Comparison of ENCODE assay signal across 1 cellular context in genomic region chr12:56082967-56083366, GRCh38.
TF ChIP-seq lines count a peak whose summit lies in the region.

No MANE protein-coding gene starts in this region.

TF ChIP-seq in HepG2, 621 proteins besides CTCF, POLR2A, EP300 and RAD21 (continued from another document):
- TF ChIP-seq SNAPC4 (CRISPR knock-in tag; IDR thresholded peaks at IDR 0.05) (no peak), PTBP1 (IDR thresholded peaks at IDR 0.05; ENCODE audit: low read depth, low read length, poor library complexity, severe bottlenecking) (no peak), CCAR2 (optimal IDR thresholded peaks at IDR 0.05; ENCODE audit: low read depth, low read length) (peak; percentile 2), LCORL (IDR thresholded peaks at IDR 0.05) (no peak), LCORL (CRISPR knock-in tag; IDR thresholded peaks at IDR 0.05) (0 out of 2 replicates have a peak, but pooled peaks have one; percentile 31), ZNF367 (CRISPR knock-in tag; IDR thresholded peaks at IDR 0.05; ENCODE audit: borderline replicate concordance) (no peak), NFKB2 (CRISPR knock-in tag; IDR thresholded peaks at IDR 0.05; ENCODE audit: borderline replicate concordance) (no peak), ZBTB20 (CRISPR knock-in tag; IDR thresholded peaks at IDR 0.05; ENCODE audit: borderline replicate concordance, low read depth) (no peak)
